ENCODE assay signal across 1 cellular context in genomic region chr14:104137297-104138097, GRCh38.
A peak's percentile ranks its signal among the peaks of the same experiment; 100 is the strongest.
TF ChIP-seq lines count a peak whose summit lies in the region.

No MANE protein-coding gene starts in this region.

TF ChIP-seq in HepG2, 621 proteins besides CTCF, POLR2A, EP300 and RAD21 (continued from another document):
- TF ChIP-seq, protein P1, sequence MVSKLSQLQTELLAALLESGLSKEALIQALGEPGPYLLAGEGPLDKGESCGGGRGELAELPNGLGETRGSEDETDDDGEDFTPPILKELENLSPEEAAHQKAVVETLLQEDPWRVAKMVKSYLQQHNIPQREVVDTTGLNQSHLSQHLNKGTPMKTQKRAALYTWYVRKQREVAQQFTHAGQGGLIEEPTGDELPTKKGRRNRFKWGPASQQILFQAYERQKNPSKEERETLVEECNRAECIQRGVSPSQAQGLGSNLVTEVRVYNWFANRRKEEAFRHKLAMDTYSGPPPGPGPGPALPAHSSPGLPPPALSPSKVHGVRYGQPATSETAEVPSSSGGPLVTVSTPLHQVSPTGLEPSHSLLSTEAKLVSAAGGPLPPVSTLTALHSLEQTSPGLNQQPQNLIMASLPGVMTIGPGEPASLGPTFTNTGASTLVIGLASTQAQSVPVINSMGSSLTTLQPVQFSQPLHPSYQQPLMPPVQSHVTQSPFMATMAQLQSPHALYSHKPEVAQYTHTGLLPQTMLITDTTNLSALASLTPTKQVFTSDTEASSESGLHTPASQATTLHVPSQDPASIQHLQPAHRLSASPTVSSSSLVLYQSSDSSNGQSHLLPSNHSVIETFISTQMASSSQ (IDR thresholded peaks at IDR 0.05; ENCODE audit: low read depth), result no peak
- TF ChIP-seq, protein P1 (CRISPR knock-in tag; IDR thresholded peaks at IDR 0.05; ENCODE audit: borderline replicate concordance), result no peak
- TF ChIP-seq HNRNPLL (IDR thresholded peaks at IDR 0.05; ENCODE audit: low read depth, low read length, poor library complexity, severe bottlenecking), result peak; percentile 26
- 0 out of 4 replicates have a peak, but pooled peaks of 1 of the 2 experiments have one; percentile 21 for TF ChIP-seq NR2F1 (CRISPR knock-in tag; IDR thresholded peaks at IDR 0.05)
- TF ChIP-seq ATM (IDR thresholded peaks at IDR 0.05; ENCODE audit: borderline replicate concordance), result no peak
- 0 out of 2 replicates have a peak, but pooled peaks have one; percentile 36 for TF ChIP-seq THRA (CRISPR knock-in tag; IDR thresholded peaks at IDR 0.05; ENCODE audit: borderline replicate concordance)
- TF ChIP-seq BORCS8-MEF2B (CRISPR knock-in tag; IDR thresholded peaks at IDR 0.05), result 0 out of 2 replicates have a peak, but pooled peaks have one; percentile 50
